In the genomic region with DNA sequence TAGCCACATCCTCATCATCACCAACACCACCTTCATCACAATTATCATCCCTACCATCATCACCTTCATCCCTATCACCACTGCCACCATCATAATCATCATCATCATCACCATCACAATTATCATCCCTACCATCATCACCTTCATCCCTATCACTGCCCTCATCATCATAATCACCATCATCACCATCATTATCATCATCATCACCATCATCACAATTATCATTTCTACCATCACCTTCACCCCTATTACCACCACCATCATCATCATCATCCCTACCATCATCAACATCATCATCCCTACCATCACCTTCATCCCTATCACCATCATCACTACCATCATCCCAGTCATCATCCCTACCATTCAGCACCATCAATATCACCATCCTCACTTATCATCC, we compare ENCODE assay signal across 3 cellular contexts.
TF ChIP-seq lines count a peak whose summit lies in the region.

No MANE protein-coding gene starts in this region.

TF ChIP-seq in HepG2, 621 proteins besides CTCF, POLR2A, EP300 and RAD21:
- TF ChIP-seq, protein P1, sequence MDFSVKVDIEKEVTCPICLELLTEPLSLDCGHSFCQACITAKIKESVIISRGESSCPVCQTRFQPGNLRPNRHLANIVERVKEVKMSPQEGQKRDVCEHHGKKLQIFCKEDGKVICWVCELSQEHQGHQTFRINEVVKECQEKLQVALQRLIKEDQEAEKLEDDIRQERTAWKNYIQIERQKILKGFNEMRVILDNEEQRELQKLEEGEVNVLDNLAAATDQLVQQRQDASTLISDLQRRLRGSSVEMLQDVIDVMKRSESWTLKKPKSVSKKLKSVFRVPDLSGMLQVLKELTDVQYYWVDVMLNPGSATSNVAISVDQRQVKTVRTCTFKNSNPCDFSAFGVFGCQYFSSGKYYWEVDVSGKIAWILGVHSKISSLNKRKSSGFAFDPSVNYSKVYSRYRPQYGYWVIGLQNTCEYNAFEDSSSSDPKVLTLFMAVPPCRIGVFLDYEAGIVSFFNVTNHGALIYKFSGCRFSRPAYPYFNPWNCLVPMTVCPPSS (IDR thresholded peaks at IDR 0.05), result 0 out of 2 replicates have a peak, but pooled peaks have one; percentile 72
- TF ChIP-seq KDM6A (CRISPR knock-in tag; IDR thresholded peaks at IDR 0.05; ENCODE audit: low read depth), result no peak
- 0 out of 2 replicates have a peak, but pooled peaks have one; percentile 4 for TF ChIP-seq RAD51 (IDR thresholded peaks at IDR 0.05; ENCODE audit: borderline replicate concordance)
- TF ChIP-seq PHB2 (IDR thresholded peaks at IDR 0.05; ENCODE audit: partially characterized antibody), result peak; percentile 59
- TF ChIP-seq PHF20 (CRISPR knock-in tag; IDR thresholded peaks at IDR 0.05), result no peak
- TF ChIP-seq, protein P2, sequence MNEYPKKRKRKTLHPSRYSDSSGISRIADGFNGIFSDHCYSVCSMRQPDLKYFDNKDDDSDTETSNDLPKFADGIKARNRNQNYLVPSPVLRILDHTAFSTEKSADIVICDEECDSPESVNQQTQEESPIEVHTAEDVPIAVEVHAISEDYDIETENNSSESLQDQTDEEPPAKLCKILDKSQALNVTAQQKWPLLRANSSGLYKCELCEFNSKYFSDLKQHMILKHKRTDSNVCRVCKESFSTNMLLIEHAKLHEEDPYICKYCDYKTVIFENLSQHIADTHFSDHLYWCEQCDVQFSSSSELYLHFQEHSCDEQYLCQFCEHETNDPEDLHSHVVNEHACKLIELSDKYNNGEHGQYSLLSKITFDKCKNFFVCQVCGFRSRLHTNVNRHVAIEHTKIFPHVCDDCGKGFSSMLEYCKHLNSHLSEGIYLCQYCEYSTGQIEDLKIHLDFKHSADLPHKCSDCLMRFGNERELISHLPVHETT (CRISPR knock-in tag; conservative IDR thresholded peaks at IDR 0.05), result no peak
- TF ChIP-seq JARID2 (CRISPR knock-in tag; IDR thresholded peaks at IDR 0.05; ENCODE audit: insufficient replicate concordance), result no peak
- TF ChIP-seq SIX4 (CRISPR knock-in tag; IDR thresholded peaks at IDR 0.05), result no peak
- TF ChIP-seq ZNF264 (CRISPR knock-in tag; IDR thresholded peaks at IDR 0.05), result no peak
- TF ChIP-seq CREB1 (IDR thresholded peaks at IDR 0.05), result peak; percentile 94
- no peak for TF ChIP-seq CREB1 (CRISPR knock-in tag; IDR thresholded peaks at IDR 0.05)
- TF ChIP-seq ISL2 (CRISPR knock-in tag; IDR thresholded peaks at IDR 0.05), result no peak

TF ChIP-seq in K562, 482 proteins besides CTCF, POLR2A, EP300 and RAD21 (continues in another document):
- TF ChIP-seq CTBP1 (IDR thresholded peaks at IDR 0.05; ENCODE audit: borderline replicate concordance) (no peak), KDM1A (IDR thresholded peaks at IDR 0.05) (peak; percentile 13 to 33; a peak in 1 of 4 replicates), PTRF (tag; IDR thresholded peaks at IDR 0.05) (no peak), SMAD4 (CRISPR knock-in tag; conservative IDR thresholded peaks at IDR 0.05) (no peak), ZNF75A (CRISPR knock-in tag; IDR thresholded peaks at IDR 0.05) (no peak)
- TF ChIP-seq, protein P2 (CRISPR knock-in tag; conservative IDR thresholded peaks at IDR 0.05 in 1 of 2, IDR thresholded peaks at IDR 0.05 in 1 of 2), result no peak
- TF ChIP-seq, protein P3, sequence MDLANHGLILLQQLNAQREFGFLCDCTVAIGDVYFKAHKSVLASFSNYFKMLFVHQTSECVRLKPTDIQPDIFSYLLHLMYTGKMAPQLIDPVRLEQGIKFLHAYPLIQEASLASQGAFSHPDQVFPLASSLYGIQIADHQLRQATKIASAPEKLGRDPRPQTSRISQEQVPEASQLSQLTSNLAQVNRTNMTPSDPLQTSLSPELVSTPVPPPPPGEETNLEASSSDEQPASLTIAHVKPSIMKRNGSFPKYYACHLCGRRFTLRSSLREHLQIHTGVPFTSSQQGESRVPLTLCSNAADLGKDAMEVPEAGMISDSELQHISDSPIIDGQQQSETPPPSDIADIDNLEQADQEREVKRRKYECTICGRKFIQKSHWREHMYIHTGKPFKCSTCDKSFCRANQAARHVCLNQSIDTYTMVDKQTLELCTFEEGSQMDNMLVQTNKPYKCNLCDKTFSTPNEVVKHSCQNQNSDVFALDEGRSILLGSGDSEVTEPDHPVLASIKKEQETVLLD (IDR thresholded peaks at IDR 0.05), result no peak
- TF ChIP-seq, protein P4, sequence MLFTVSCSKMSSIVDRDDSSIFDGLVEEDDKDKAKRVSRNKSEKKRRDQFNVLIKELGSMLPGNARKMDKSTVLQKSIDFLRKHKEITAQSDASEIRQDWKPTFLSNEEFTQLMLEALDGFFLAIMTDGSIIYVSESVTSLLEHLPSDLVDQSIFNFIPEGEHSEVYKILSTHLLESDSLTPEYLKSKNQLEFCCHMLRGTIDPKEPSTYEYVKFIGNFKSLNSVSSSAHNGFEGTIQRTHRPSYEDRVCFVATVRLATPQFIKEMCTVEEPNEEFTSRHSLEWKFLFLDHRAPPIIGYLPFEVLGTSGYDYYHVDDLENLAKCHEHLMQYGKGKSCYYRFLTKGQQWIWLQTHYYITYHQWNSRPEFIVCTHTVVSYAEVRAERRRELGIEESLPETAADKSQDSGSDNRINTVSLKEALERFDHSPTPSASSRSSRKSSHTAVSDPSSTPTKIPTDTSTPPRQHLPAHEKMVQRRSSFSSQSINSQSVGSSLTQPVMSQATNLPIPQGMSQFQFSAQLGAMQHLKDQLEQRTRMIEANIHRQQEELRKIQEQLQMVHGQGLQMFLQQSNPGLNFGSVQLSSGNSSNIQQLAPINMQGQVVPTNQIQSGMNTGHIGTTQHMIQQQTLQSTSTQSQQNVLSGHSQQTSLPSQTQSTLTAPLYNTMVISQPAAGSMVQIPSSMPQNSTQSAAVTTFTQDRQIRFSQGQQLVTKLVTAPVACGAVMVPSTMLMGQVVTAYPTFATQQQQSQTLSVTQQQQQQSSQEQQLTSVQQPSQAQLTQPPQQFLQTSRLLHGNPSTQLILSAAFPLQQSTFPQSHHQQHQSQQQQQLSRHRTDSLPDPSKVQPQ (CRISPR knock-in tag; IDR thresholded peaks at IDR 0.05; ENCODE audit: borderline replicate concordance), result no peak
- TF ChIP-seq, protein P5, sequence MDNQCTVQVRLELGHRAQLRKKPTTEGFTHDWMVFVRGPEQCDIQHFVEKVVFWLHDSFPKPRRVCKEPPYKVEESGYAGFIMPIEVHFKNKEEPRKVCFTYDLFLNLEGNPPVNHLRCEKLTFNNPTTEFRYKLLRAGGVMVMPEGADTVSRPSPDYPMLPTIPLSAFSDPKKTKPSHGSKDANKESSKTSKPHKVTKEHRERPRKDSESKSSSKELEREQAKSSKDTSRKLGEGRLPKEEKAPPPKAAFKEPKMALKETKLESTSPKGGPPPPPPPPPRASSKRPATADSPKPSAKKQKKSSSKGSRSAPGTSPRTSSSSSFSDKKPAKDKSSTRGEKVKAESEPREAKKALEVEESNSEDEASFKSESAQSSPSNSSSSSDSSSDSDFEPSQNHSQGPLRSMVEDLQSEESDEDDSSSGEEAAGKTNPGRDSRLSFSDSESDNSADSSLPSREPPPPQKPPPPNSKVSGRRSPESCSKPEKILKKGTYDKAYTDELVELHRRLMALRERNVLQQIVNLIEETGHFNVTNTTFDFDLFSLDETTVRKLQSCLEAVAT (IDR thresholded peaks at IDR 0.05), result no peak

TF ChIP-seq in H1, 55 proteins besides CTCF, POLR2A, EP300 and RAD21:
- no peak for TF ChIP-seq GABPA (IDR thresholded peaks at IDR 0.05; ENCODE audit: borderline replicate concordance, insufficient read depth, low read length)
- no peak for TF ChIP-seq CEBPB (IDR thresholded peaks at IDR 0.05; ENCODE audit: low read depth, low read length)
- no peak for TF ChIP-seq CREB1 (IDR thresholded peaks at IDR 0.05)
- TF ChIP-seq SIX5 (IDR thresholded peaks at IDR 0.05; ENCODE audit: low read depth, low read length), result no peak
